Comparison of ENCODE assay signal across 31 cellular contexts in genomic region chr12:82473111-82473754, GRCh38.
"Had no signal": no experiment of that assay in that cellular context is flagged by ENCODE, and none has a peak within 500 bp of the region (broad histone marks: within the 10 kb centered on the region; RNA-seq: fewer than 3 reads in every experiment).

No MANE protein-coding gene starts in this region.

- ATAC-seq: activated CD8-positive, alpha-beta T cell treated with anti-CD3 and anti-CD28 coated beads for 36 hours; activated naive CD8-positive, alpha-beta T cell treated with anti-CD3 and anti-CD28 coated beads, Interleukin-2, amount 50 U/mL, for 24 hours; activated T-cell treated with anti-CD3 and anti-CD28 coated beads, Interleukin-2, amount 50 U/mL, for 4 hours; activated T-helper 17 cell treated with anti-CD3 and anti-CD28 coated beads, Interleukin-2, amount 50 U/mL, for 72 hours; gastrocnemius medialis; left colon; naive thymus-derived CD4-positive, alpha-beta T cell; pancreas; right cardiac atrium; stimulated activated effector memory CD8-positive, alpha-beta T cell treated with anti-CD3 and anti-CD28 coated beads, Interleukin-12 subunit alpha, Interleukin-12 subunit beta, amount 100 ng/mL, for 72 hours had no signal

- H3K4me1 ChIP-seq: esophagus squamous epithelium, gastrocnemius medialis, pancreas, uterus had no signal

- H3K27me3 ChIP-seq: esophagus squamous epithelium, gastrocnemius medialis, pancreas, uterus had no signal

- H3K27me3 Mint-ChIP-seq: activated B cell treated with CpG ODN at 0.5 μM for 24 hours; activated CD8-positive, alpha-beta T cell treated with anti-CD3 and anti-CD28 coated beads for 36 hours; activated naive CD4-positive, alpha-beta T cell treated with anti-CD3 and anti-CD28 coated beads, Interleukin-2, amount 50 U/mL, for 24 hours; activated naive CD8-positive, alpha-beta T cell treated with anti-CD3 and anti-CD28 coated beads, Interleukin-2, amount 50 U/mL, for 24 hours; activated T-helper 17 cell treated with anti-CD3 and anti-CD28 coated beads, Interleukin-2, amount 50 U/mL, for 72 hours; dendritic cell treated with granulocyte-macrophage colony-stimulating factor and Interleukin-4, amounts not matched to agents 40 ng/mL and 50 ng/mL, for 4 days; naive thymus-derived CD4-positive, alpha-beta T cell; stimulated activated naive CD8-positive, alpha-beta T cell treated with anti-CD3 and anti-CD28 coated beads, Interleukin-15, Interleukin-2, amounts not matched to agents 100 ng/mL and 50 ng/mL, for 24 hours had no signal

- H3K27ac ChIP-seq: epithelial cell of prostate, esophagus squamous epithelium, gastrocnemius medialis, pancreas, thoracic aorta, uterus had no signal

- H3K4me3 ChIP-seq: esophagus squamous epithelium, gastrocnemius medialis, pancreas, thoracic aorta, uterus had no signal

- H3K36me3 ChIP-seq: gastrocnemius medialis, uterus had no signal

- H3K9me3 Mint-ChIP-seq: activated naive CD4-positive, alpha-beta T cell treated with anti-CD3 and anti-CD28 coated beads, Interleukin-2, amount 50 U/mL, for 24 hours had no signal

- DNase-seq: activated B cell treated with CpG ODN at 0.5 μM for 24 hours; activated CD4-positive, alpha-beta T cell treated with anti-CD3 and anti-CD28 coated beads, Interleukin-2, amount 50 U/mL, for 1 hour; activated CD8-positive, alpha-beta T cell treated with anti-CD3 and anti-CD28 coated beads for 36 hours; activated gamma-delta T cell treated with Interleukin-2 at 50 U/mL for 16 hours; activated naive CD8-positive, alpha-beta T cell treated with anti-CD3 and anti-CD28 coated beads, Interleukin-2, amount 50 U/mL, for 24 hours; activated T-cell treated with anti-CD3 and anti-CD28 coated beads, Interleukin-2, amount 50 U/mL, for 4 hours; amygdala; central memory CD4-positive, alpha-beta T cell; esophagus squamous epithelium; glutamatergic neuron; kidney; left colon; mammary epithelial cell; midbrain; naive thymus-derived CD4-positive, alpha-beta T cell; nucleus accumbens; stimulated activated CD4-positive, alpha-beta T cell treated with anti-CD3 and anti-CD28 coated beads, Interleukin-12 subunit alpha, Interleukin-12 subunit beta, amount 100 ng/mL, for 4 hours; stimulated activated CD4-positive, alpha-beta T cell treated with anti-CD3 and anti-CD28 coated beads, Interleukin-4, amount 100 ng/mL, for 24 hours; T-helper 2 cell; trophoblast cell; uterus had no signal

- FAIRE-seq: kidney, pancreas had no signal

- H3K27ac Mint-ChIP-seq: activated B cell treated with CpG ODN at 0.5 μM for 24 hours; activated CD8-positive, alpha-beta T cell treated with anti-CD3 and anti-CD28 coated beads for 36 hours; activated naive CD4-positive, alpha-beta T cell treated with anti-CD3 and anti-CD28 coated beads, Interleukin-2, amount 50 U/mL, for 24 hours; activated naive CD8-positive, alpha-beta T cell treated with anti-CD3 and anti-CD28 coated beads, Interleukin-2, amount 50 U/mL, for 24 hours; activated T-helper 17 cell treated with anti-CD3 and anti-CD28 coated beads, Interleukin-2, amount 50 U/mL, for 72 hours; dendritic cell treated with granulocyte-macrophage colony-stimulating factor and Interleukin-4, amounts not matched to agents 40 ng/mL and 50 ng/mL, for 4 days; naive thymus-derived CD4-positive, alpha-beta T cell; stimulated activated effector memory CD8-positive, alpha-beta T cell treated with anti-CD3 and anti-CD28 coated beads, Interleukin-12 subunit alpha, Interleukin-12 subunit beta, amount 100 ng/mL, for 72 hours; stimulated activated naive CD8-positive, alpha-beta T cell treated with anti-CD3 and anti-CD28 coated beads, Interleukin-15, Interleukin-2, amounts not matched to agents 100 ng/mL and 50 ng/mL, for 24 hours had no signal

- H3K9me3 ChIP-seq: gastrocnemius medialis, pancreas, thoracic aorta, uterus had no signal

- H3K4me3 Mint-ChIP-seq: activated B cell treated with CpG ODN at 0.5 μM for 24 hours; activated CD8-positive, alpha-beta T cell treated with anti-CD3 and anti-CD28 coated beads for 36 hours; activated naive CD4-positive, alpha-beta T cell treated with anti-CD3 and anti-CD28 coated beads, Interleukin-2, amount 50 U/mL, for 24 hours; activated naive CD8-positive, alpha-beta T cell treated with anti-CD3 and anti-CD28 coated beads, Interleukin-2, amount 50 U/mL, for 24 hours; activated T-cell treated with anti-CD3 and anti-CD28 coated beads, Interleukin-2, amount 50 U/mL, for 4 hours; activated T-helper 17 cell treated with anti-CD3 and anti-CD28 coated beads, Interleukin-2, amount 50 U/mL, for 72 hours; dendritic cell treated with granulocyte-macrophage colony-stimulating factor and Interleukin-4, amounts not matched to agents 40 ng/mL and 50 ng/mL, for 4 days; naive thymus-derived CD4-positive, alpha-beta T cell; stimulated activated effector memory CD8-positive, alpha-beta T cell treated with anti-CD3 and anti-CD28 coated beads, Interleukin-12 subunit alpha, Interleukin-12 subunit beta, amount 100 ng/mL, for 72 hours; stimulated activated naive CD8-positive, alpha-beta T cell treated with anti-CD3 and anti-CD28 coated beads, Interleukin-15, Interleukin-2, amounts not matched to agents 100 ng/mL and 50 ng/mL, for 24 hours had no signal

- H3K4me1 Mint-ChIP-seq: activated B cell treated with CpG ODN at 0.5 μM for 24 hours; activated naive CD4-positive, alpha-beta T cell treated with anti-CD3 and anti-CD28 coated beads, Interleukin-2, amount 50 U/mL, for 24 hours; activated naive CD8-positive, alpha-beta T cell treated with anti-CD3 and anti-CD28 coated beads, Interleukin-2, amount 50 U/mL, for 24 hours; activated T-helper 17 cell treated with anti-CD3 and anti-CD28 coated beads, Interleukin-2, amount 50 U/mL, for 72 hours; stimulated activated effector memory CD8-positive, alpha-beta T cell treated with anti-CD3 and anti-CD28 coated beads, Interleukin-12 subunit alpha, Interleukin-12 subunit beta, amount 100 ng/mL, for 72 hours had no signal
